Comparison of ENCODE assay signal across 22 cellular contexts in genomic region chr9:135090547-135090946, GRCh38. TPM values are rescaled to one million over a fixed set of nuclear protein-coding genes. Genes with fewer than 3 reads are reported as not detected.
DNase-seq lines count a peak whose midpoint lies in the region; ATAC-seq, FAIRE-seq and TF ChIP-seq lines count a peak whose summit lies in the region.
"Had no signal": no experiment of that assay in that cellular context is flagged by ENCODE, and none has a peak within 500 bp of the region (broad histone marks: within the 10 kb centered on the region; RNA-seq: fewer than 3 reads in every experiment).

No MANE protein-coding gene starts in this region.

- H3K27me3 ChIP-seq in HepG2 (ENCODE audit: control insufficient read depth in 1 of 2, insufficient read depth in 2 of 2, low read length in 2 of 2) (peaks cover 3 to 36% of the 10 kb centered on the region in 2 experiments; a peak in 3 of 5 replicates), right lobe of liver (peaks cover 0 to 22% of the 10 kb centered on the region in 2 donors), gastroesophageal sphincter (peaks cover 38% of the 10 kb centered on the region)

- ATAC-seq in HepG2 (no peak), right lobe of liver (no peak), gastroesophageal sphincter (no peak)
- ATAC-seq: left colon, sciatic nerve, upper lobe of right lung had no signal

- H3K27ac Mint-ChIP-seq in glutamatergic neuron (ENCODE audit: unreplicated experiment), result peak overlapping the region; percentile 50
- H3K27ac Mint-ChIP-seq: T-helper 1 cell treated with Interleukin-12 subunit alpha and Interleukin-12 subunit beta and Interleukin-4 antibody, amounts not matched to agents 30 μg/mL and 1 μg/mL, for 36 hours had no signal

- POLR2A ChIA-PET in HepG2 (lab: Yijun Ruan, JAX), result no interaction called here

- TF ChIP-seq CTCF in HepG2 (CRISPR knock-in tag; IDR thresholded peaks at IDR 0.05) (no peak), right lobe of liver (IDR thresholded peaks at IDR 0.05) (no peak), glutamatergic neuron (IDR thresholded peaks at IDR 0.05; ENCODE audit: partially characterized antibody, unreplicated experiment) (no peak), gastroesophageal sphincter (IDR thresholded peaks at IDR 0.05) (no peak)

- H3K4me3 ChIP-seq in HepG2 (replicated peaks in 1 of 3; ENCODE audit: insufficient read depth in 1 of 3, low read depth in 2 of 3, low read length in 3 of 3) (no peak overlapping the region), right lobe of liver (no peak overlapping the region), gastroesophageal sphincter (no peak overlapping the region)
- H3K4me3 ChIP-seq: coronary artery, SJCRH30, upper lobe of right lung had no signal

- H3K9me3 ChIP-seq in HepG2 (ENCODE audit: low read length), result no peaks in the 10 kb centered on the region
- H3K9me3 ChIP-seq in right lobe of liver, result no peaks in the 10 kb centered on the region
- H3K9me3 ChIP-seq in gastroesophageal sphincter, result no peaks in the 10 kb centered on the region
- H3K9me3 ChIP-seq: SJCRH30, upper lobe of right lung had no signal

- no peaks in the 10 kb centered on the region for H4K20me1 ChIP-seq in HepG2 (ENCODE audit: insufficient read depth, low read length)

- H3K27ac ChIP-seq in HepG2 (ENCODE audit: extremely low read length, insufficient read depth, low read length), result no peak overlapping the region
- H3K27ac ChIP-seq in right lobe of liver, result no peak overlapping the region
- H3K27ac ChIP-seq in gastroesophageal sphincter, result no peak overlapping the region
- H3K27ac ChIP-seq: brain microvascular endothelial cell, coronary artery, KMS-11, SJCRH30, upper lobe of right lung had no signal

- no peaks in the 10 kb centered on the region for H3K79me2 ChIP-seq in HepG2 (ENCODE audit: insufficient read depth, low read length)

- DNase-seq in HepG2 (ENCODE audit: low spot score) (no peak), right lobe of liver (no peak), glutamatergic neuron (no peak), DMS79 (lab: John Stamatoyannopoulos, UW) (no peak)
- no peak for DNase-seq in activated naive CD4-positive, alpha-beta T cell treated with anti-CD3 and anti-CD28 coated beads, Interleukin-2, amount 50 U/mL, for 16 hours
- DNase-seq: brain microvascular endothelial cell; left colon; NCI-H1048; NCI-H187 treated with DMSO at 0.1 percent for 48 hours; NCI-H226; NCI-H748 treated with DMSO at 0.1 percent for 48 hours; stimulated activated CD8-positive, alpha-beta memory T cell treated with anti-CD3 and anti-CD28 coated beads, Interleukin-4, amount 100 ng/mL, for 48 hours; upper lobe of right lung had no signal

- H3K9ac ChIP-seq in HepG2 (ENCODE audit: insufficient read depth, low read depth, low read length), result no peak overlapping the region
- H3K9ac ChIP-seq: KMS-11 had no signal

- H2AFZ ChIP-seq in HepG2 (ENCODE audit: low read length), result no peak overlapping the region

- peaks cover 18% of the 10 kb centered on the region for H3K9me3 Mint-ChIP-seq in glutamatergic neuron (ENCODE audit: unreplicated experiment)
- H3K9me3 Mint-ChIP-seq: T-helper 1 cell treated with Interleukin-12 subunit alpha and Interleukin-12 subunit beta and Interleukin-4 antibody, amounts not matched to agents 30 μg/mL and 1 μg/mL, for 36 hours had no signal

- H3K27me3 Mint-ChIP-seq in glutamatergic neuron (ENCODE audit: unreplicated experiment), result peaks cover 13% of the 10 kb centered on the region

- H3K36me3 ChIP-seq in HepG2 (replicated peaks in 1 of 2; ENCODE audit: control insufficient read depth in 1 of 2, insufficient read depth in 2 of 2, low read length in 2 of 2), result no peaks in the 10 kb centered on the region
- H3K36me3 ChIP-seq in right lobe of liver, result no peaks in the 10 kb centered on the region
- H3K36me3 ChIP-seq in gastroesophageal sphincter, result peaks cover 0 to 21% of the 10 kb centered on the region in 2 donors
- H3K36me3 ChIP-seq: brain microvascular endothelial cell, SJCRH30, upper lobe of right lung had no signal

- 8% methylated on average over 1 of the region's 5 CpGs for WGBS in HepG2 (ENCODE audit: low lambda C conversion rate)
- WGBS in right lobe of liver (ENCODE audit: insufficient coverage, low coverage, low lambda C conversion rate, missing lambda C conversion rate), result 68% methylated on average over 3 of the region's 5 CpGs
- WGBS in gastroesophageal sphincter (ENCODE audit: low coverage in 1 of 2), 2 donors, result 51 to 72% methylated on average over 3 of the region's 5 CpGs

- intact Hi-C loops in HepG2 (cut with micrococcal nuclease; ENCODE audit: unreplicated experiment) (no loop called here), right lobe of liver (cut with DNase I) (no loop called here)

- CTCF ChIA-PET in HepG2 (lab: Yijun Ruan, JAX; ENCODE audit: low intra/inter-chr PET ratio, low total read pairs), result no interaction called here

- no peak for TF ChIP-seq RAD21 in HepG2 (CRISPR knock-in tag; IDR thresholded peaks at IDR 0.05)

- in situ Hi-C loops in HepG2 (cut with HindIII; ENCODE audit: extremely low pct_ligation_motif_present, low pct_unique_long_range_greater_than_20kb), result no loop called here

- H3K36me3 Mint-ChIP-seq in glutamatergic neuron (ENCODE audit: unreplicated experiment), result peaks cover 7% of the 10 kb centered on the region

- TF ChIP-seq POLR2A in HepG2 (IDR thresholded peaks at IDR 0.05; ENCODE audit: insufficient read depth in 1 of 2, low read depth in 2 of 2, low read length in 2 of 2) (no peak), right lobe of liver (IDR thresholded peaks at IDR 0.05) (no peak), gastroesophageal sphincter (IDR thresholded peaks at IDR 0.05) (no peak)

- BruUV-seq in HepG2 (replicated peaks; lab: Mats Ljungman, UMichigan), result no TSS peak

- H3K4me3 Mint-ChIP-seq in glutamatergic neuron (ENCODE audit: unreplicated experiment), result peak overlapping the region; percentile 87
- H3K4me3 Mint-ChIP-seq: T-helper 1 cell treated with Interleukin-12 subunit alpha and Interleukin-12 subunit beta and Interleukin-4 antibody, amounts not matched to agents 30 μg/mL and 1 μg/mL, for 36 hours had no signal

- no peak for TF ChIP-seq EP300 in HepG2 (IDR thresholded peaks at IDR 0.05; ENCODE audit: low read depth in 2 of 2, low read length in 2 of 2)
- TF ChIP-seq EP300 in HepG2 (CRISPR knock-in tag; IDR thresholded peaks at IDR 0.05; ENCODE audit: borderline replicate concordance), result no peak
- TF ChIP-seq EP300 in gastroesophageal sphincter (IDR thresholded peaks at IDR 0.05), result no peak

- FAIRE-seq in HepG2 (lab: Jason Lieb, UNC), result no peak
- FAIRE-seq: endometrium, G401.6 had no signal

- peaks cover 11% of the 10 kb centered on the region for H3K4me1 ChIP-seq in HepG2 (ENCODE audit: insufficient read depth, low read length)
- H3K4me1 ChIP-seq in right lobe of liver, result peaks cover 0 to 8% (median 0%) of the 10 kb centered on the region in 4 donors
- H3K4me1 ChIP-seq in gastroesophageal sphincter, result peaks cover 0 to 39% (median 23%) of the 10 kb centered on the region in 3 donors
- H3K4me1 ChIP-seq: SJCRH30 had no signal

- H3K4me2 ChIP-seq in HepG2 (ENCODE audit: low read depth, low read length), result no peak overlapping the region
- H3K4me2 ChIP-seq: KMS-11 had no signal

- H3K4me1 Mint-ChIP-seq in glutamatergic neuron (ENCODE audit: low read depth, unreplicated experiment), result peaks cover 53% of the 10 kb centered on the region

TF ChIP-seq in HepG2, 621 proteins besides CTCF, POLR2A, EP300 and RAD21 (continues in another document):
- TF ChIP-seq TEAD3 (CRISPR knock-in tag; optimal IDR thresholded peaks at IDR 0.05; ENCODE audit: borderline replicate concordance) (peak; percentile 28), GABPA (IDR thresholded peaks at IDR 0.05; ENCODE audit: low read depth, low read length) (no peak), GABPA (CRISPR knock-in tag; IDR thresholded peaks at IDR 0.05; ENCODE audit: low read depth) (no peak), EHMT2 (IDR thresholded peaks at IDR 0.05; ENCODE audit: borderline replicate concordance, low read depth, low read length) (peak; percentile 61; the same call in 1 of the 2 replicates), GTF3A (CRISPR knock-in tag; conservative IDR thresholded peaks at IDR 0.05) (no peak)

TF ChIP-seq in PFSK-1, 5 proteins besides CTCF, POLR2A, EP300 and RAD21 (continues in another document):
- no peak for TF ChIP-seq POLR2AphosphoS5 (IDR thresholded peaks at IDR 0.05; ENCODE audit: low read depth, low read length)

RNA-seq across cellular contexts. Expression of gene OLFM1, which starts 3.1 kb away (rescaled TPM):
- total RNA-seq in HepG2 (2016; rRNA removed; fragmentation: Illumina TruSeq; extraction: Trizol), result not detected in 2 replicates
- total RNA-seq in HepG2 (2016; cell fraction: cytosol; rRNA removed; fragmentation: Illumina TruSeq; extraction: Trizol; ENCODE audit: low read depth), result not detected in 2 replicates
- total RNA-seq in HepG2 (2016; cell fraction: insoluble cytoplasmic fraction; rRNA removed; fragmentation: Illumina TruSeq; extraction: Trizol), result not detected in 2 replicates
- total RNA-seq in HepG2 (2016; cell fraction: membrane; rRNA removed; fragmentation: Illumina TruSeq; extraction: Trizol), result not detected in 2 replicates
- not detected in 2 replicates for total RNA-seq in HepG2 (2016; cell fraction: nucleus; rRNA removed; fragmentation: Illumina TruSeq; extraction: Trizol)
- polyA plus RNA-seq in HepG2 (2011; rRNA removed), result 0.03 TPM in 1 of 2 replicates, not detected in the other
- not detected in 2 replicates for polyA plus RNA-seq in HepG2 (2011; cell fraction: cytosol; rRNA removed)
- not detected in 2 replicates for polyA plus RNA-seq in HepG2 (2011; cell fraction: nucleus; rRNA removed)
- not detected in 2 replicates for polyA plus RNA-seq in HepG2 (2012)
- 0.08 TPM in 1 of 2 replicates, not detected in the other for polyA plus RNA-seq in HepG2 (2016; cell fraction: cytosol; fragmentation: Illumina TruSeq; extraction: Trizol; ENCODE audit: low read depth)
- polyA plus RNA-seq in HepG2 (2016; cell fraction: insoluble cytoplasmic fraction; fragmentation: Illumina TruSeq; extraction: Trizol; ENCODE audit: low read depth), result not detected in 2 replicates
- polyA plus RNA-seq in HepG2 (2016; cell fraction: membrane; fragmentation: Illumina TruSeq; extraction: Trizol; ENCODE audit: low read depth), result not detected in 2 replicates
- not detected in 2 replicates for polyA plus RNA-seq in HepG2 (2016; cell fraction: nucleus; fragmentation: Illumina TruSeq; extraction: Trizol; ENCODE audit: insufficient read depth, low read depth)
- polyA minus RNA-seq in HepG2 (2011; rRNA and poly(A)+ RNA removed; ENCODE audit: low replicate concordance), result 12.4 TPM in 1 of 2 replicates, not detected in the other
- not detected in 2 replicates for polyA minus RNA-seq in HepG2 (2011; cell fraction: cytosol; rRNA and poly(A)+ RNA removed)
- polyA minus RNA-seq in HepG2 (2011; cell fraction: nucleus; rRNA and poly(A)+ RNA removed), result not detected in 2 replicates
- 1 to 10 TPM; 1.1 to 5.9 (median 3.5) TPM for total RNA-seq in right lobe of liver
- 5.8 TPM for polyA plus RNA-seq in PFSK-1 (2012; ENCODE audit: insufficient read length, low read depth)
- 387 TPM for total RNA-seq in glutamatergic neuron (ENCODE audit: unreplicated experiment)
- 10 to 100 TPM; 13.5 to 32.8 (median 25.6) TPM for total RNA-seq in gastroesophageal sphincter
- total RNA-seq: SJCRH30 had no signal

Comparison
In these comparisons a context has a peak if more than half of its experiments do, and no peak if none do; other contexts are left out.
1. RNA of gene OLFM1, which starts 3.1 kb away (total RNA-seq): 387 TPM in glutamatergic neuron (single experiment); 13.5 to 32.8 TPM in gastroesophageal sphincter, 1.1 to 5.9 TPM in right lobe of liver and not detected in HepG2; every median in the first group is over 10 times any median in the second.